In the genomic region with DNA sequence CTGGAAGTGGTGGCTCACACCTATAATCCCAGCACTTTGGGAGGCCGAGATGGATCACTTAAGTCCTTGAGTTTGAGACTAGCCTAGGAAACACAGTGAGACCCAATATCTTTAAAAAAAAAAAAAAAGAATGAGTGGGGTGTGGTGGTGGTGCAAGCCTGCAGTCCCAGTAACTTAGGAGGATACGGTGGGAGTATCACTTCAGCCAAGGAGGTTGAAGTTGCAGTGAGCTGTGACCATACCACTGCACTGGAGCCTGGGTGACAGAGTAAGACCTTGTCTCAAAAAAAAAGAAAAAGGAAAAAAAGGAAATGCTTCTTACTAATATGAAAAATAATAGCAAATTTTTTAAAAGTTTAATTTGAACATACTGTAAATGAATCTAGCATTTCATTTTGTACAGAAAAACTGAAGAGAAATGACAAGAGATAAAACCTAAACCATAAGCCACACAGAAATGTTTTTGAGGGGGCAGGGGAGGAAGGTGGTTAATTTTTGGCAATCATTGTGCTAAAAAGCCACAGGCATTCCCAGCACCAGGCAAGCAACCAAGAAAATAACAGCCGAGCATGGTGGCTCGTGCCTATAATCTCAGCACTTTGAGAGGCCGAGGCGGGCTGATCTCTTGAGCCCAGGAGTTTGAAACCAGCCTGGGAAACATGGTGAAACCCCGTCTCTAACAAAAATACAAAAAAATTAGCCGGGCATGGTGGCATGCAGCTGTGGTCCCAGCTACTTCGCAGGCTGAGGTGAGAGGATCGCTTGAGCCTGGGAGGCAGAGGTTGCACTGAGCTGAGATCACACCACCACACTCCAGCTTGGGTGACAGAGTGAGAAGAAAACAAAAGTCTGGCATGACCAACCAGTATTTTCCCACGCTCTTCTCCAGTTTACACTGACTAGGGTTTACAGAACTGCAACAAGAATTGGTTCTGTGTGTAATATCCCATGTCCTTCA, we compare ENCODE assay signal across 12 cellular contexts.
A peak's percentile ranks its signal among the peaks of the same experiment; 100 is the strongest.
DNase-seq lines count a peak whose midpoint lies in the region; ATAC-seq and TF ChIP-seq lines count a peak whose summit lies in the region.
"Had no signal": no experiment of that assay in that cellular context is flagged by ENCODE, and none has a peak within 500 bp of the region (broad histone marks: within the 10 kb centered on the region; RNA-seq: fewer than 3 reads in every experiment).

No MANE protein-coding gene starts in this region.

- H3F3A ChIP-seq in GM23248 (ENCODE audit: insufficient read depth): 0 out of 2 replicates have a peak, but pooled peaks cover 10% of the 10 kb centered on the region

- H3K4me1 ChIP-seq in GM23248 (ENCODE audit: insufficient read depth): peaks cover 28% of the 10 kb centered on the region
- H3K4me1 ChIP-seq in hepatocyte (ENCODE audit: insufficient read depth): no peaks in the 10 kb centered on the region

- CTCF ChIA-PET in Calu3 (lab: Charles Lee): interaction anchor here (0.7 kb wide), 2 partner anchors 15 to 49 kb away, joined by 3 to 4 read pairs; no protein-coding TSS in a partner anchor

- no peaks in the 10 kb centered on the region for H3K79me2 ChIP-seq in GM23248 (ENCODE audit: insufficient read depth)
- H3K79me2 ChIP-seq in hepatocyte: peaks cover 2% of the 10 kb centered on the region

- H2AFZ ChIP-seq in GM23248 (peak overlapping the region; percentile 26; the same call in 1 of the 2 replicates), hepatocyte (no peak overlapping the region)

- intact Hi-C loops in Calu3 (cut with micrococcal nuclease; ENCODE audit: unreplicated experiment): no loop called here
- intact Hi-C loops in cardiac septum (cut with DNase I): loop anchor here (5.0 kb wide), 1 partner anchor 36 kb away; no protein-coding TSS in a partner anchor

- H3K9ac ChIP-seq in GM23248: peak overlapping the region; percentile 23; the same call in 1 of the 2 replicates

- in situ Hi-C loops in GM23248 (cut with MboI): no loop called here

- no peak overlapping the region for H3K27ac Mint-ChIP-seq in Calu3 (ENCODE audit: unreplicated experiment)

- H4K20me1 ChIP-seq in GM23248 (ENCODE audit: insufficient read depth) (no peaks in the 10 kb centered on the region), hepatocyte (ENCODE audit: insufficient read depth, poor library complexity, severe bottlenecking) (no peaks in the 10 kb centered on the region)

- H3K36me3 Mint-ChIP-seq in Calu3 (ENCODE audit: insufficient read depth, unreplicated experiment): peaks cover 6% of the 10 kb centered on the region

- H3K4me3 Mint-ChIP-seq in Calu3 (ENCODE audit: low read depth, unreplicated experiment): no peak overlapping the region

- H3K36me3 ChIP-seq in GM23248 (ENCODE audit: low read depth) (no peaks in the 10 kb centered on the region), hepatocyte (replicated peaks; ENCODE audit: insufficient read depth, low read depth) (no peaks in the 10 kb centered on the region)
- H3K36me3 ChIP-seq: adrenal gland, neutrophil had no signal

- DNase-seq in Calu3 (peak; percentile 3), GM23248 (peak; percentile 76), RPMI7951 (ENCODE audit: low read depth) (peak; percentile 77), islet precursor cell (peak; percentile 57), hepatocyte (ENCODE audit: low spot score) (no peak), cardiac septum (ENCODE audit: low spot score) (no peak), SHP77 treated with DMSO at 0.1 percent for 48 hours (lab: John Stamatoyannopoulos, UW) (no peak)
- DNase-seq: activated CD4-positive, alpha-beta T cell treated with anti-CD3 and anti-CD28 coated beads for 1 hour; adrenal gland; glutamatergic neuron had no signal

- H3K4me2 ChIP-seq in GM23248 (ENCODE audit: unreplicated experiment) (peak overlapping the region; percentile 46), hepatocyte (no peak overlapping the region)

- H3K9me3 Mint-ChIP-seq in Calu3 (ENCODE audit: low read depth, unreplicated experiment): no peaks in the 10 kb centered on the region

- H3K9me2 ChIP-seq in GM23248 (ENCODE audit: insufficient read depth) (no peaks in the 10 kb centered on the region), hepatocyte (replicated peaks; ENCODE audit: insufficient read depth) (no peaks in the 10 kb centered on the region)

- H3K4me3 ChIP-seq in GM23248: peak overlapping the region; percentile 16; the same call in 1 of the 2 replicates
- H3K4me3 ChIP-seq in hepatocyte: no peak overlapping the region
- H3K4me3 ChIP-seq: adrenal gland had no signal

- peaks cover 39% of the 10 kb centered on the region for H3K4me1 Mint-ChIP-seq in Calu3 (ENCODE audit: low read depth, unreplicated experiment)

- H3K27me3 ChIP-seq in GM23248 (replicated peaks; ENCODE audit: insufficient read depth) (no peaks in the 10 kb centered on the region), hepatocyte (no peaks in the 10 kb centered on the region)
- H3K27me3 ChIP-seq: adrenal gland, neutrophil had no signal

- no peaks in the 10 kb centered on the region for H3K27me3 Mint-ChIP-seq in Calu3 (ENCODE audit: unreplicated experiment)

- peak overlapping the region; percentile 65 for H3K27ac ChIP-seq in GM23248
- H3K27ac ChIP-seq in hepatocyte: no peak overlapping the region
- H3K27ac ChIP-seq: adrenal gland, neutrophil had no signal

- BruUV-seq in Calu3 (replicated peaks; lab: Mats Ljungman, UMichigan): no TSS peak

- TF ChIP-seq CTCF in Calu3 (IDR thresholded peaks at IDR 0.05; ENCODE audit: unreplicated experiment) (no peak), hepatocyte (IDR thresholded peaks at IDR 0.05; ENCODE audit: poor library complexity) (no peak)

- H3K9me3 ChIP-seq in GM23248 (ENCODE audit: low read depth): no peaks in the 10 kb centered on the region
- H3K9me3 ChIP-seq in hepatocyte (ENCODE audit: low read depth): no peaks in the 10 kb centered on the region
- H3K9me3 ChIP-seq: adrenal gland, neutrophil had no signal

- WGBS in GM23248 (ENCODE audit: low coverage in 1 of 2, low lambda C conversion rate in 2 of 2, missing lambda C conversion rate in 2 of 2), 2 experiments: 56 to 60% methylated on average over 11 of the region's 11 CpGs
- 83% methylated on average over 11 of the region's 11 CpGs for WGBS in hepatocyte (ENCODE audit: low lambda C conversion rate, missing lambda C conversion rate)

- no peak for ATAC-seq in GM21723 (IDR thresholded peaks at IDR 0.05; ENCODE audit: unreplicated experiment)

Comparison
In these comparisons a context has a peak if more than half of its experiments do, and no peak if none do; other contexts are left out.
1. DNase-seq: peak in Calu3 (single experiment), GM23248 (single experiment), RPMI7951 (single experiment) and islet precursor cell (single experiment); none in hepatocyte (single experiment), cardiac septum (single experiment) and SHP77 treated with DMSO at 0.1 percent for 48 hours (single experiment).